ENCODE assay signal across 9 cellular contexts in genomic region chr11:65612691-65613090, GRCh38. TPM values are rescaled to one million over a fixed set of nuclear protein-coding genes. Genes with fewer than 3 reads are reported as not detected.
DNase-seq lines count a peak whose midpoint lies in the region; ATAC-seq and TF ChIP-seq lines count a peak whose summit lies in the region.
"Had no signal": no experiment of that assay in that cellular context is flagged by ENCODE, and none has a peak within 500 bp of the region (broad histone marks: within the 10 kb centered on the region; RNA-seq: fewer than 3 reads in every experiment).

No MANE protein-coding gene starts in this region.

- no CpG with 5 or more reads among the region's 7 CpGs for WGBS in neuronal stem cell (ENCODE audit: extremely low coverage in 2 of 2, insufficient read length in 2 of 2, insufficient replicate concordance in 1 of 2), 2 donors

- no peak for ATAC-seq in GM19395 (IDR thresholded peaks at IDR 0.05; ENCODE audit: unreplicated experiment)

- no peak overlapping the region for H2BK12ac ChIP-seq in neuronal stem cell (ENCODE audit: low read length)

- no peaks in the 10 kb centered on the region for H3K9me3 ChIP-seq in MM.1S (replicated peaks; ENCODE audit: insufficient read depth, low read length)
- no peaks in the 10 kb centered on the region for H3K9me3 ChIP-seq in duodenal mucosa (ENCODE audit: control insufficient read depth in 1 of 2, low read length in 2 of 2)
- H3K9me3 ChIP-seq in neuronal stem cell (replicated peaks in 1 of 2; ENCODE audit: control insufficient read depth in 2 of 2, insufficient read depth in 1 of 2, low read depth in 1 of 2, low read length in 2 of 2) = no peaks in the 10 kb centered on the region

- peak overlapping the region; percentile 94 for H2BK15ac ChIP-seq in neuronal stem cell (ENCODE audit: low read length)

- no peak overlapping the region for H4K91ac ChIP-seq in neuronal stem cell (ENCODE audit: low read depth, low read length, poor library complexity)

- H2AFZ ChIP-seq in MM.1S (ENCODE audit: low read length) (no peak overlapping the region), neuronal stem cell (ENCODE audit: low read length) (no peak overlapping the region)

- H3K27me3 ChIP-seq in BJ (ENCODE audit: control insufficient read depth, insufficient read depth, low read length) (no peaks in the 10 kb centered on the region), MM.1S (replicated peaks; ENCODE audit: insufficient read depth, low read length) (no peaks in the 10 kb centered on the region), duodenal mucosa (ENCODE audit: control insufficient read depth in 1 of 2, insufficient read depth in 2 of 2, low read length in 2 of 2) (no peaks in the 10 kb centered on the region), neuronal stem cell (ENCODE audit: control insufficient read depth in 3 of 3, insufficient read depth in 3 of 3, low read depth in 1 of 3, low read length in 3 of 3) (no peaks in the 10 kb centered on the region)

- no peaks in the 10 kb centered on the region for H4K20me1 ChIP-seq in MM.1S (ENCODE audit: insufficient read depth, low read length)

- no peak overlapping the region for H2BK120ac ChIP-seq in neuronal stem cell (ENCODE audit: low read depth, low read length)

- H3K9ac ChIP-seq in MM.1S (ENCODE audit: low read length) (no peak overlapping the region; the same call in 1 of the 2 replicates), duodenal mucosa (ENCODE audit: low read depth in 1 of 2, low read length in 2 of 2) (peak overlapping the region; percentile 84 to 89), neuronal stem cell (ENCODE audit: low read depth, low read length, poor library complexity) (peak overlapping the region; percentile 80)

- H3K4me2 ChIP-seq in MM.1S (ENCODE audit: low read depth, low read length) = peak overlapping the region; percentile 92
- no peak overlapping the region for H3K4me2 ChIP-seq in neuronal stem cell (ENCODE audit: insufficient read depth, low read length, poor library complexity, severe bottlenecking)

- H3K79me2 ChIP-seq in MM.1S (ENCODE audit: low read length) = peaks cover 76% of the 10 kb centered on the region

- H3F3A ChIP-seq in MM.1S (ENCODE audit: insufficient read depth, low read length) = 0 out of 2 replicates have a peak, but pooled peaks cover 5% of the 10 kb centered on the region

- H3K23ac ChIP-seq in neuronal stem cell (ENCODE audit: low read depth, low read length, poor library complexity) = peak overlapping the region; percentile 86

- peak overlapping the region; percentile 72 for H2BK5ac ChIP-seq in neuronal stem cell (ENCODE audit: low read length)

- H3K27ac ChIP-seq in MM.1S (ENCODE audit: low read length) = no peak overlapping the region
- peak overlapping the region; percentile 95 for H3K27ac ChIP-seq in duodenal mucosa (ENCODE audit: low read depth, low read length)
- no peak overlapping the region for H3K27ac ChIP-seq in neuronal stem cell (replicated peaks; ENCODE audit: low read length)

- H3K36me3 ChIP-seq in BJ (ENCODE audit: control insufficient read depth, insufficient read depth, low read length) = peaks cover 18% of the 10 kb centered on the region
- no peaks in the 10 kb centered on the region for H3K36me3 ChIP-seq in MM.1S (replicated peaks; ENCODE audit: insufficient read depth, low read length)
- H3K36me3 ChIP-seq in duodenal mucosa (ENCODE audit: control insufficient read depth in 1 of 2, insufficient read depth in 2 of 2, low read length in 2 of 2) = peaks cover 19 to 45% of the 10 kb centered on the region in 2 donors
- H3K36me3 ChIP-seq in neuronal stem cell (replicated peaks in 1 of 2; ENCODE audit: control insufficient read depth in 2 of 2, insufficient read depth in 2 of 2, low read length in 2 of 2) = peaks cover 20 to 63% of the 10 kb centered on the region in 2 donors

- DNase-seq in BJ (ENCODE audit: low read depth) (no peak), MM.1S (no peak), neuronal stem cell (ENCODE audit: low spot score) (no peak), NCI-H446 (lab: John Stamatoyannopoulos, UW) (no peak), NCI-H526 treated with DMSO at 0.1 percent for 48 hours (lab: John Stamatoyannopoulos, UW) (no peak)
- DNase-seq in activated CD4-positive, alpha-beta T cell treated with anti-CD3 and anti-CD28 coated beads for 1 hour = no peak
- DNase-seq: retina had no signal

- no peaks in the 10 kb centered on the region for H3K9me2 ChIP-seq in MM.1S (replicated peaks; ENCODE audit: insufficient read depth, low read length)

- H3K4ac ChIP-seq in neuronal stem cell (ENCODE audit: low read length) = peak overlapping the region; percentile 93

- peak overlapping the region; percentile 59 for H3K4me3 ChIP-seq in BJ (ENCODE audit: low read depth, low read length)
- peak overlapping the region; percentile 65; the same call in 1 of the 2 replicates for H3K4me3 ChIP-seq in MM.1S (ENCODE audit: low read length)
- H3K4me3 ChIP-seq in duodenal mucosa (ENCODE audit: low read depth in 1 of 2, low read length in 2 of 2) = peak overlapping the region; percentile 91 to 93
- H3K4me3 ChIP-seq in neuronal stem cell (ENCODE audit: low read length in 2 of 2) = peak overlapping the region; percentile 2 to 98

- H3K14ac ChIP-seq in neuronal stem cell (ENCODE audit: low read length) = peak overlapping the region; percentile 31

- peak overlapping the region; percentile 98 for H2AK5ac ChIP-seq in neuronal stem cell (ENCODE audit: low read depth, low read length)

- TF ChIP-seq CTCF in BJ (IDR thresholded peaks at IDR 0.05; ENCODE audit: insufficient read depth, low read depth, low read length) (no peak), MM.1S (IDR thresholded peaks at IDR 0.05; ENCODE audit: low read length) (no peak)

- POLR2A ChIA-PET in BJ (lab: Charles Lee) = no interaction called here

- peaks cover 17% of the 10 kb centered on the region for H3K4me1 ChIP-seq in MM.1S (ENCODE audit: low read length)
- H3K4me1 ChIP-seq in duodenal mucosa (ENCODE audit: control insufficient read depth in 1 of 2, insufficient read depth in 2 of 2, low read length in 2 of 2) = peaks cover 40 to 58% of the 10 kb centered on the region in 2 donors
- H3K4me1 ChIP-seq in neuronal stem cell (ENCODE audit: control insufficient read depth in 2 of 2, insufficient read depth in 1 of 2, low read depth in 1 of 2, low read length in 2 of 2) = peaks cover 23 to 31% of the 10 kb centered on the region in 2 donors

- H3K79me1 ChIP-seq in neuronal stem cell (ENCODE audit: low read depth, low read length) = peaks cover 19% of the 10 kb centered on the region

- H3K18ac ChIP-seq in neuronal stem cell (ENCODE audit: low read length) = no peak overlapping the region

- H4K8ac ChIP-seq in neuronal stem cell (ENCODE audit: low read depth, low read length) = no peak overlapping the region

- CTCF ChIA-PET in BJ (lab: Yijun Ruan, JAX) = interaction anchor here (1.2 to 1.9 kb wide), 4 partner anchors 18 to 72 kb away, joined by 3 to 6 read pairs (median 4); no protein-coding TSS in a partner anchor

RNA-seq across cellular contexts. Expression of gene MAP3K11, which starts 1.3 kb away (rescaled TPM):
- 11.7 and 18.1 TPM in 2 replicates for polyA plus RNA-seq in BJ (2011; rRNA removed)
- 14.3 and 18.0 TPM in 2 replicates for polyA minus RNA-seq in BJ (2011; rRNA and poly(A)+ RNA removed)
- 34.0 TPM for polyA plus RNA-seq in neuronal stem cell (2013, experiment 1 of 2)
- polyA plus RNA-seq in neuronal stem cell (2013, experiment 2 of 2) = 32.6 TPM

RNA-seq across cellular contexts. Expression of gene PCNX3, which starts 2.9 kb away (rescaled TPM):
- 9.8 and 19.7 TPM in 2 replicates for polyA plus RNA-seq in BJ (2011; rRNA removed)
- 25.0 and 25.7 TPM in 2 replicates for polyA minus RNA-seq in BJ (2011; rRNA and poly(A)+ RNA removed)
- 11.7 TPM for polyA plus RNA-seq in neuronal stem cell (2013, experiment 1 of 2)
- polyA plus RNA-seq in neuronal stem cell (2013, experiment 2 of 2) = 11.4 TPM

RNA-seq across cellular contexts. Expression of gene KCNK7, which starts 17.1 kb away (rescaled TPM):
- polyA plus RNA-seq in BJ (2011; rRNA removed) = 0.06 and 0.07 TPM in 2 replicates
- polyA minus RNA-seq in BJ (2011; rRNA and poly(A)+ RNA removed) = not detected in 2 replicates
- 0.06 TPM for polyA plus RNA-seq in neuronal stem cell (2013, experiment 1 of 2)
- polyA plus RNA-seq in neuronal stem cell (2013, experiment 2 of 2) = 0.08 TPM

RNA-seq across cellular contexts. Expression of gene SIPA1, which starts 25.2 kb away (rescaled TPM):
- 13.4 and 21.6 TPM in 2 replicates for polyA plus RNA-seq in BJ (2011; rRNA removed)
- 19.5 and 34.3 TPM in 2 replicates for polyA minus RNA-seq in BJ (2011; rRNA and poly(A)+ RNA removed)
- polyA plus RNA-seq in neuronal stem cell (2013, experiment 1 of 2) = 13.1 TPM
- 15.5 TPM for polyA plus RNA-seq in neuronal stem cell (2013, experiment 2 of 2)

RNA-seq across cellular contexts. Expression of gene EHBP1L1, which starts 36.8 kb away (rescaled TPM):
- polyA plus RNA-seq in BJ (2011; rRNA removed) = 17.9 and 30.9 TPM in 2 replicates
- polyA minus RNA-seq in BJ (2011; rRNA and poly(A)+ RNA removed) = 28.1 and 30.8 TPM in 2 replicates
- polyA plus RNA-seq in neuronal stem cell (2013, experiment 1 of 2) = 7.3 TPM
- polyA plus RNA-seq in neuronal stem cell (2013, experiment 2 of 2) = 6.4 TPM
